ENCODE assay signal across 20 cellular contexts in the genomic region with DNA sequence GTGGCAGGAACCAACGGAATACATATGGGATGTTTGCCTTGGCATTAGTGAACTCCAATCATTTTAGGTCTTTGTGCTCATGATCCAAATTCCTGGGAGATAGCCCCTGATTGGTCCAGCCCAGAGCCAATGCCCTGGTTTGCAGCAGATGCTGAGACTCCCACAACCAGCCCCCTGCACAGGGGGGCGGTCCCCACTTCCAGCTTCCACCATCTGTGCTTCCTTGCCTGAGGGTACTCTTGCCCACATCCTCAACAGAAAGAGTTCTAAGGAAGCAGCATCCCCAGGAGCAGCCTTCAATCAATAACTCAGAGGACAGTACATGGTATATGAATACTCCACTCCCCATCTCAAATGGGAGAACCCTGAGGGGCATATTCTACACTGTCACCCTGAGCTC.
"Had no signal": no experiment of that assay in that cellular context is flagged by ENCODE, and none has a peak within 500 bp of the region (broad histone marks: within the 10 kb centered on the region; RNA-seq: fewer than 3 reads in every experiment).

No MANE protein-coding gene starts in this region.

- H3K27ac Mint-ChIP-seq: dendritic cell treated with granulocyte-macrophage colony-stimulating factor and Interleukin-4, amounts not matched to agents 40 ng/mL and 50 ng/mL, for 4 days; effector memory CD8-positive, alpha-beta T cell; naive thymus-derived CD4-positive, alpha-beta T cell; nephron progenitor cell; stimulated activated effector memory CD8-positive, alpha-beta T cell treated with anti-CD3 and anti-CD28 coated beads, Interleukin-12 subunit alpha, Interleukin-12 subunit beta, amount 100 ng/mL, for 72 hours; type B pancreatic cell had no signal

- H3K27ac ChIP-seq: foreskin keratinocyte, heart left ventricle, parathyroid adenoma, prostate gland, right lobe of liver, suprapubic skin, thyroid gland had no signal

- ATAC-seq: effector memory CD8-positive, alpha-beta T cell; foreskin keratinocyte; heart left ventricle; left colon; naive thymus-derived CD4-positive, alpha-beta T cell; right lobe of liver; stimulated activated effector memory CD8-positive, alpha-beta T cell treated with anti-CD3 and anti-CD28 coated beads, Interleukin-12 subunit alpha, Interleukin-12 subunit beta, amount 100 ng/mL, for 72 hours; stimulated activated naive CD8-positive, alpha-beta T cell treated with anti-CD3 and anti-CD28 coated beads, Interleukin-15, Interleukin-2, amounts not matched to agents 100 U/mL and 50 U/mL, for 24 hours had no signal

- H3K4me1 Mint-ChIP-seq: naive thymus-derived CD4-positive, alpha-beta T cell; stimulated activated effector memory CD8-positive, alpha-beta T cell treated with anti-CD3 and anti-CD28 coated beads, Interleukin-12 subunit alpha, Interleukin-12 subunit beta, amount 100 ng/mL, for 72 hours had no signal

- H3K4me1 ChIP-seq: foreskin keratinocyte, heart left ventricle, parathyroid adenoma, prostate gland, right lobe of liver, suprapubic skin, thyroid gland had no signal

- H3K36me3 ChIP-seq: heart left ventricle, prostate gland, right lobe of liver, suprapubic skin, thyroid gland had no signal

- H3K9me3 Mint-ChIP-seq: dendritic cell treated with granulocyte-macrophage colony-stimulating factor and Interleukin-4, amounts not matched to agents 40 ng/mL and 50 ng/mL, for 4 days; effector memory CD8-positive, alpha-beta T cell; nephron progenitor cell; stimulated activated effector memory CD8-positive, alpha-beta T cell treated with anti-CD3 and anti-CD28 coated beads, Interleukin-12 subunit alpha, Interleukin-12 subunit beta, amount 100 ng/mL, for 72 hours; type B pancreatic cell had no signal

- H3K9ac ChIP-seq: parathyroid adenoma had no signal

- H3K27me3 ChIP-seq: foreskin keratinocyte, right lobe of liver, thyroid gland had no signal

- H3K4me3 Mint-ChIP-seq: dendritic cell treated with granulocyte-macrophage colony-stimulating factor and Interleukin-4, amounts not matched to agents 40 ng/mL and 50 ng/mL, for 4 days; effector memory CD8-positive, alpha-beta T cell; naive thymus-derived CD4-positive, alpha-beta T cell; nephron progenitor cell; stimulated activated effector memory CD8-positive, alpha-beta T cell treated with anti-CD3 and anti-CD28 coated beads, Interleukin-12 subunit alpha, Interleukin-12 subunit beta, amount 100 ng/mL, for 72 hours; type B pancreatic cell had no signal

- H3K36me3 Mint-ChIP-seq: stimulated activated effector memory CD8-positive, alpha-beta T cell treated with anti-CD3 and anti-CD28 coated beads, Interleukin-12 subunit alpha, Interleukin-12 subunit beta, amount 100 ng/mL, for 72 hours; type B pancreatic cell had no signal

- DNase-seq: effector memory CD8-positive, alpha-beta T cell; erythroblast; foreskin keratinocyte; heart left ventricle; hippocampal formation; left colon; mammary epithelial cell; naive thymus-derived CD4-positive, alpha-beta T cell; nephron progenitor cell; right lobe of liver; stimulated activated CD4-positive, alpha-beta T cell treated with anti-CD3 and anti-CD28 coated beads, Interleukin-4, amount 100 ng/mL, for 1 hour; stimulated activated CD8-positive, alpha-beta memory T cell treated with anti-CD3 and anti-CD28 coated beads, Interleukin-4, amount 100 ng/mL, for 48 hours; stimulated activated naive CD8-positive, alpha-beta T cell treated with anti-CD3 and anti-CD28 coated beads, Interleukin-15, Interleukin-2, amounts not matched to agents 100 U/mL and 50 U/mL, for 24 hours; thyroid gland had no signal

- H3K9me3 ChIP-seq: heart left ventricle, prostate gland, right lobe of liver, suprapubic skin, thyroid gland had no signal

- H3K4me3 ChIP-seq: heart left ventricle, prostate gland, right lobe of liver, suprapubic skin, thyroid gland had no signal
